In genomic region chr20:8132632-8133587, GRCh38 we compare ENCODE assay signal across 8 cellular contexts. TPM values are rescaled to one million over a fixed set of nuclear protein-coding genes. Genes with fewer than 3 reads are reported as not detected.
DNase-seq lines count a peak whose midpoint lies in the region; ATAC-seq, FAIRE-seq and TF ChIP-seq lines count a peak whose summit lies in the region.

No MANE protein-coding gene starts in this region.

- CTCF ChIA-PET in Calu3 (lab: Charles Lee): interaction anchor here (1.4 kb wide), 1 partner anchor 196 kb away, joined by 3 read pairs; no protein-coding TSS in a partner anchor

- no peaks in the 10 kb centered on the region for H3K9me2 ChIP-seq in MM.1S (replicated peaks; ENCODE audit: insufficient read depth, low read length)

- H3K79me2 ChIP-seq in MM.1S (ENCODE audit: low read length): peaks cover 11% of the 10 kb centered on the region; the same call in 1 of the 2 replicates

- no TSS peak for BruUV-seq in Calu3 (replicated peaks; lab: Mats Ljungman, UMichigan)

- no peak for DNase-seq in Calu3
- no peak for DNase-seq in MM.1S
- DNase-seq in brain microvascular endothelial cell: no peak
- DNase-seq in immature natural killer cell: peak in 2 of 3 donors; percentile 20 to 45
- DNase-seq in GM12892 (ENCODE audit: insufficient read length): no peak

- peak overlapping the region; percentile 68 for H3K4me3 Mint-ChIP-seq in Calu3 (ENCODE audit: low read depth, unreplicated experiment)
- H3K4me3 Mint-ChIP-seq in immature natural killer cell: peak overlapping the region; percentile 89 to 95 (median 93)

- peaks cover 5% of the 10 kb centered on the region; the same call in 1 of the 2 replicates for H3F3A ChIP-seq in MM.1S (ENCODE audit: insufficient read depth, low read length)

- no peaks in the 10 kb centered on the region for H4K20me1 ChIP-seq in MM.1S (ENCODE audit: insufficient read depth, low read length)

- in situ Hi-C loops in brain microvascular endothelial cell (cut with HindIII; ENCODE audit: low pct_ligation_motif_present, low sequenced_read_pairs): loop anchor here (25.0 kb wide), 1 partner anchor 579 kb away; no protein-coding TSS in a partner anchor

- intact Hi-C loops in Calu3 (cut with micrococcal nuclease; ENCODE audit: unreplicated experiment): loop anchor here (2.0 to 5.0 kb wide), 2 partner anchors 172 to 404 kb away; no protein-coding TSS in a partner anchor

- TF ChIP-seq CTCF in Calu3 (IDR thresholded peaks at IDR 0.05; ENCODE audit: unreplicated experiment): no peak
- TF ChIP-seq CTCF in MM.1S (IDR thresholded peaks at IDR 0.05; ENCODE audit: low read length): no peak
- no peak for TF ChIP-seq CTCF in brain microvascular endothelial cell (IDR thresholded peaks at IDR 0.05; ENCODE audit: low read depth, low read length, missing control alignments)

- H3K27ac Mint-ChIP-seq in Calu3 (ENCODE audit: unreplicated experiment) (no peak overlapping the region), immature natural killer cell (peak overlapping the region in 5 of 6 donors; percentile 3 to 67 (median 61))

- ATAC-seq in GM18861 (IDR thresholded peaks at IDR 0.05; ENCODE audit: unreplicated experiment) (no peak), HG03025 (IDR thresholded peaks at IDR 0.05; ENCODE audit: low FRiP score, unreplicated experiment) (no peak)

- peak overlapping the region; percentile 57 for H3K4me3 ChIP-seq in MM.1S (ENCODE audit: low read length)
- peak overlapping the region; percentile 58 for H3K4me3 ChIP-seq in brain microvascular endothelial cell (ENCODE audit: low read depth, low read length)
- peak overlapping the region; percentile 34 to 69 (median 50) for H3K4me3 ChIP-seq in skin epidermis

- peaks cover 11% of the 10 kb centered on the region for H3K36me3 Mint-ChIP-seq in Calu3 (ENCODE audit: insufficient read depth, unreplicated experiment)
- H3K36me3 Mint-ChIP-seq in immature natural killer cell: no peaks in the 10 kb centered on the region

- H3K27ac ChIP-seq in MM.1S (ENCODE audit: low read length) (no peak overlapping the region), brain microvascular endothelial cell (peak overlapping the region; percentile 72), skin epidermis (peak overlapping the region in 17 of 21 experiments; percentile 7 to 73 (median 59))

- H3K9me3 Mint-ChIP-seq in Calu3 (ENCODE audit: low read depth, unreplicated experiment): no peaks in the 10 kb centered on the region
- no peaks in the 10 kb centered on the region for H3K9me3 Mint-ChIP-seq in immature natural killer cell

- FAIRE-seq in GM12892 (lab: Jason Lieb, UNC): no peak

- no peaks in the 10 kb centered on the region for H3K9me3 ChIP-seq in MM.1S (replicated peaks; ENCODE audit: insufficient read depth, low read length)

- no peaks in the 10 kb centered on the region for H3K36me3 ChIP-seq in MM.1S (replicated peaks; ENCODE audit: insufficient read depth, low read length)
- no peaks in the 10 kb centered on the region for H3K36me3 ChIP-seq in brain microvascular endothelial cell (replicated peaks)

- H3K4me1 ChIP-seq in MM.1S (ENCODE audit: low read length): peaks cover 10% of the 10 kb centered on the region

- H3K27me3 ChIP-seq in MM.1S (replicated peaks; ENCODE audit: insufficient read depth, low read length): no peaks in the 10 kb centered on the region
- no peaks in the 10 kb centered on the region for H3K27me3 ChIP-seq in brain microvascular endothelial cell (replicated peaks)

- peak overlapping the region; percentile 58; the same call in 1 of the 2 replicates for H3K4me2 ChIP-seq in MM.1S (ENCODE audit: low read depth, low read length)

- H3K27me3 Mint-ChIP-seq in Calu3 (ENCODE audit: unreplicated experiment) (peaks cover 70% of the 10 kb centered on the region), immature natural killer cell (ENCODE audit: low read depth in 3 of 3) (peaks cover 0 to 10% (median 7%) of the 10 kb centered on the region in 3 donors)

- no peaks in the 10 kb centered on the region for H3K4me1 Mint-ChIP-seq in Calu3 (ENCODE audit: low read depth, unreplicated experiment)
- H3K4me1 Mint-ChIP-seq in immature natural killer cell: peaks cover 37 to 52% of the 10 kb centered on the region in 2 donors

- H2AFZ ChIP-seq in MM.1S (ENCODE audit: low read length): peak overlapping the region; percentile 27; the same call in 1 of the 2 replicates

- H3K9ac ChIP-seq in MM.1S (ENCODE audit: low read length): peak overlapping the region; percentile 29; the same call in 1 of the 2 replicates

- TF ChIP-seq POLR2A in GM12892 (IDR thresholded peaks at IDR 0.05; ENCODE audit: low read depth, low read length): no peak

RNA-seq across cellular contexts. Expression of gene PLCB1, which starts 0.8 kb away (rescaled TPM):
- total RNA-seq in Calu3 (2022): 6.0 and 7.6 TPM in 2 replicates
- 10 to 100 TPM; 11.0 to 20.4 (median 12.6) TPM for polyA plus RNA-seq in immature natural killer cell
- polyA plus RNA-seq in GM12892 (2012; ENCODE audit: missing spikeins): 0.72 TPM

Comparison
In these comparisons a context has a peak if more than half of its experiments do, and no peak if none do; other contexts are left out.
1. DNase-seq: peak in immature natural killer cell (2 of 3); none in Calu3 (single experiment), MM.1S (single experiment), brain microvascular endothelial cell (single experiment) and GM12892 (single experiment).
2. Peak in every context shown above with its lines, with median percentiles within 50 percentile points of each other: H3K4me3 ChIP-seq.